In the genomic region with DNA sequence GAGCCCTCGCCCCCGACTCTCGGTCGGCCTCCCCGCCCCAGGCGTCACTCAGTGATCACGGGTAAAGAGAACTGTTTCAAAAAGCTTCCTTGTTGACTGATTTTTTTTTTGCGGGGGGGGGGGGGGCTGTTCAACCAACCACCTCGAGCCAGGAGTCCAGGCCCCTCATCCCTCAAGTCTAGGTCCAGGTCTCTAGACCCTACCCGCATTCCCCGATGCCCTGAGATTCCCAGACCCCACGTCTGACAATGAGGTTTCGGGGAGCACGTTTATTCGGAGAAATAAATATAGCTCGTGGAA, we compare ENCODE assay signal across 6 cellular contexts. TPM values are rescaled to one million over a fixed set of nuclear protein-coding genes. Genes with fewer than 3 reads are reported as not detected.
DNase-seq lines count a peak whose midpoint lies in the region; FAIRE-seq and TF ChIP-seq lines count a peak whose summit lies in the region.

No MANE protein-coding gene starts in this region.

- H3K4me2 ChIP-seq in endothelial cell of umbilical vein (ENCODE audit: insufficient read depth, low read length): peak overlapping the region; percentile 95

- peak overlapping the region; percentile 90 for H2AFZ ChIP-seq in endothelial cell of umbilical vein (ENCODE audit: low read depth, low read length)

- H3K79me2 ChIP-seq in endothelial cell of umbilical vein (ENCODE audit: control insufficient read depth, insufficient read depth, low read length): no peaks in the 10 kb centered on the region

- H3K9me3 ChIP-seq in NT2/D1 (ENCODE audit: insufficient read depth, low read length) (no peaks in the 10 kb centered on the region), endothelial cell of umbilical vein (replicated peaks; ENCODE audit: control insufficient read depth, insufficient read depth, low read length) (no peaks in the 10 kb centered on the region)

- no peak for TF ChIP-seq POLR2A in endothelial cell of umbilical vein (IDR thresholded peaks at IDR 0.05; ENCODE audit: low read depth, low read length)

- DNase-seq in NT2/D1 (ENCODE audit: low read depth, low spot score) (no peak), endothelial cell of umbilical vein (ENCODE audit: low read depth, low spot score) (no peak), NCI-H146 (lab: John Stamatoyannopoulos, UW) (no peak), GM19239 (ENCODE audit: insufficient read length, low spot score) (no peak), dermis blood vessel endothelial cell (no peak)

- POLR2A ChIA-PET in endothelial cell of umbilical vein (lab: Charles Lee): interaction anchor here (0.5 to 0.6 kb wide), 2 partner anchors 33 to 441 kb away, joined by 3 to 4 read pairs; no protein-coding TSS in a partner anchor

- intact Hi-C loops in endothelial cell of umbilical vein (cut with micrococcal nuclease): loop anchor here (2.0 to 10.0 kb wide), 3 partner anchors 48 to 156 kb away; a partner anchor contains a TSS

- dilution Hi-C loops in endothelial cell of umbilical vein (cut with MboI; ENCODE audit: extremely low pct_ligation_motif_present, low sequenced_read_pairs): no loop called here

- H3K4me1 ChIP-seq in NT2/D1 (ENCODE audit: insufficient read depth, insufficient read length): peaks cover 12% of the 10 kb centered on the region
- H3K4me1 ChIP-seq in endothelial cell of umbilical vein (ENCODE audit: control insufficient read depth, extremely low read depth, insufficient read depth, low read length): peaks cover 24% of the 10 kb centered on the region

- no TSS peak for BruUV-seq in endothelial cell of umbilical vein (replicated peaks; lab: Mats Ljungman, UMichigan)

- peaks cover 20% of the 10 kb centered on the region for H3K27me3 ChIP-seq in NT2/D1 (ENCODE audit: insufficient read depth, insufficient read length)
- H3K27me3 ChIP-seq in endothelial cell of umbilical vein (ENCODE audit: control insufficient read depth in 2 of 2, insufficient read depth in 2 of 2, low read length in 2 of 2): peaks cover 2 to 5% of the 10 kb centered on the region in 2 experiments

- H3K9ac ChIP-seq in NT2/D1 (ENCODE audit: insufficient read length, low read depth) (peak overlapping the region; percentile 90), endothelial cell of umbilical vein (replicated peaks; ENCODE audit: extremely low read depth, insufficient read depth, low read length) (no peak overlapping the region)

- H3K27ac ChIP-seq in endothelial cell of umbilical vein (ENCODE audit: insufficient read depth, low read depth, low read length) (no peak overlapping the region), skin epidermis (peak overlapping the region in 19 of 21 experiments; percentile 24 to 86 (median 71))

- TF ChIP-seq CTCF in endothelial cell of umbilical vein (IDR thresholded peaks at IDR 0.05; ENCODE audit: extremely low read depth in 1 of 2, insufficient read depth in 1 of 2, low read depth in 1 of 2, low read length in 2 of 2): no peak

- H4K20me1 ChIP-seq in endothelial cell of umbilical vein (replicated peaks; ENCODE audit: control insufficient read depth, extremely low read depth, insufficient read depth, low read length): no peaks in the 10 kb centered on the region

- CTCF ChIA-PET in endothelial cell of umbilical vein (lab: Charles Lee): interaction anchor here (0.6 to 4.1 kb wide), 8 partner anchors 14 to 122 kb away, joined by 3 to 56 read pairs (median 7); a partner anchor contains a TSS

- H3K4me3 ChIP-seq in NT2/D1 (ENCODE audit: insufficient read length, low read depth): peak overlapping the region; percentile 78
- H3K4me3 ChIP-seq in endothelial cell of umbilical vein (replicated peaks in 1 of 3; ENCODE audit: insufficient read depth in 1 of 3, low read depth in 1 of 3, low read length in 3 of 3): peak overlapping the region in 2 of 3 experiments; percentile 61 to 73
- peak overlapping the region; percentile 44 to 78 (median 50) for H3K4me3 ChIP-seq in skin epidermis

- no peak for FAIRE-seq in endothelial cell of umbilical vein (lab: Jason Lieb, UNC)
- FAIRE-seq in GM19239 (lab: Jason Lieb, UNC): no peak

- H3K36me3 ChIP-seq in NT2/D1 (ENCODE audit: insufficient read depth, insufficient read length, low read length) (no peaks in the 10 kb centered on the region), endothelial cell of umbilical vein (ENCODE audit: control insufficient read depth in 2 of 2, extremely low read depth in 1 of 2, insufficient read depth in 2 of 2, low read length in 2 of 2) (no peaks in the 10 kb centered on the region)

- H3K9me1 ChIP-seq in endothelial cell of umbilical vein (replicated peaks; ENCODE audit: control insufficient read depth, extremely low read depth, insufficient read depth, low read length): no peaks in the 10 kb centered on the region

TF ChIP-seq in endothelial cell of umbilical vein, 7 proteins besides CTCF, POLR2A, EP300 and RAD21:
- TF ChIP-seq EZH2 (IDR thresholded peaks at IDR 0.05; ENCODE audit: borderline replicate concordance, low read depth, low read length, severe bottlenecking) (no peak), MYC (IDR thresholded peaks at IDR 0.05; ENCODE audit: low read depth, low read length) (no peak), POLR2AphosphoS5 (IDR thresholded peaks at IDR 0.05; ENCODE audit: insufficient read depth, low read depth, low read length) (no peak), FOS (IDR thresholded peaks at IDR 0.05; ENCODE audit: borderline replicate concordance, insufficient read depth, low read length) (no peak), JUN (IDR thresholded peaks at IDR 0.05; ENCODE audit: borderline replicate concordance, insufficient read depth, insufficient read length, low read depth) (no peak), GATA2 (IDR thresholded peaks at IDR 0.05; ENCODE audit: insufficient read depth, insufficient read length, low read depth, low read length) (no peak)
- TF ChIP-seq, protein P1, sequence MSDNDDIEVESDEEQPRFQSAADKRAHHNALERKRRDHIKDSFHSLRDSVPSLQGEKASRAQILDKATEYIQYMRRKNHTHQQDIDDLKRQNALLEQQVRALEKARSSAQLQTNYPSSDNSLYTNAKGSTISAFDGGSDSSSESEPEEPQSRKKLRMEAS (IDR thresholded peaks at IDR 0.05; ENCODE audit: insufficient read depth, insufficient read length): no peak

RNA-seq across cellular contexts. Expression of a gene that starts 4.3 kb away (rescaled TPM):
- not detected in 2 replicates for total RNA-seq in endothelial cell of umbilical vein
- polyA plus RNA-seq in endothelial cell of umbilical vein: not detected in 2 replicates
- polyA plus RNA-seq in endothelial cell of umbilical vein (2011; cell fraction: cytosol; rRNA removed): not detected in 2 replicates
- polyA plus RNA-seq in endothelial cell of umbilical vein (2011; cell fraction: nucleus; rRNA removed): not detected in 2 replicates
- 0.44 TPM in 1 of 2 replicates, not detected in the other for polyA plus RNA-seq in endothelial cell of umbilical vein (2012)
- 0.39 and 1.3 TPM in 2 replicates for polyA minus RNA-seq in endothelial cell of umbilical vein
- polyA minus RNA-seq in endothelial cell of umbilical vein (2011; cell fraction: cytosol; rRNA and poly(A)+ RNA removed): not detected
- not detected in 2 replicates for polyA minus RNA-seq in endothelial cell of umbilical vein (2011; cell fraction: nucleus; rRNA and poly(A)+ RNA removed)
- not detected in 2 replicates for total RNA-seq in dermis blood vessel endothelial cell

RNA-seq across cellular contexts. Expression of a gene that starts 6.7 kb away (rescaled TPM):
- total RNA-seq in endothelial cell of umbilical vein (38.9 and 40.6 TPM in 2 replicates), dermis blood vessel endothelial cell (20.9 and 25.7 TPM in 2 replicates)
- polyA plus RNA-seq in endothelial cell of umbilical vein: 17.6 and 23.7 TPM in 2 replicates
- polyA plus RNA-seq in endothelial cell of umbilical vein (2011; cell fraction: cytosol; rRNA removed): 6.5 and 8.7 TPM in 2 replicates
- polyA plus RNA-seq in endothelial cell of umbilical vein (2011; cell fraction: nucleus; rRNA removed): 88.1 and 102 TPM in 2 replicates
- 22.6 and 38.8 TPM in 2 replicates for polyA plus RNA-seq in endothelial cell of umbilical vein (2012)
- 20.4 and 22.4 TPM in 2 replicates for polyA minus RNA-seq in endothelial cell of umbilical vein
- 2.5 TPM for polyA minus RNA-seq in endothelial cell of umbilical vein (2011; cell fraction: cytosol; rRNA and poly(A)+ RNA removed)
- 21.9 and 29.7 TPM in 2 replicates for polyA minus RNA-seq in endothelial cell of umbilical vein (2011; cell fraction: nucleus; rRNA and poly(A)+ RNA removed)

RNA-seq across cellular contexts. Expression of a gene that starts 31.6 kb away (rescaled TPM):
- total RNA-seq in endothelial cell of umbilical vein (2.0 and 2.6 TPM in 2 replicates), dermis blood vessel endothelial cell (4.0 and 12.9 TPM in 2 replicates)
- 1.3 and 1.4 TPM in 2 replicates for polyA plus RNA-seq in endothelial cell of umbilical vein
- polyA plus RNA-seq in endothelial cell of umbilical vein (2011; cell fraction: cytosol; rRNA removed): 0.58 and 0.99 TPM in 2 replicates
- 1.2 and 1.3 TPM in 2 replicates for polyA plus RNA-seq in endothelial cell of umbilical vein (2011; cell fraction: nucleus; rRNA removed)
- 2.1 and 2.7 TPM in 2 replicates for polyA plus RNA-seq in endothelial cell of umbilical vein (2012)
- 0.90 and 1.3 TPM in 2 replicates for polyA minus RNA-seq in endothelial cell of umbilical vein
- 5.9 TPM for polyA minus RNA-seq in endothelial cell of umbilical vein (2011; cell fraction: cytosol; rRNA and poly(A)+ RNA removed)
- 0.24 and 1.2 TPM in 2 replicates for polyA minus RNA-seq in endothelial cell of umbilical vein (2011; cell fraction: nucleus; rRNA and poly(A)+ RNA removed)

RNA-seq across cellular contexts. Expression of a gene that starts 32.0 kb away (rescaled TPM):
- total RNA-seq in endothelial cell of umbilical vein (1.5 TPM in 1 of 2 replicates, not detected in the other), dermis blood vessel endothelial cell (0.65 and 1.4 TPM in 2 replicates)
- polyA plus RNA-seq in endothelial cell of umbilical vein: 1.8 and 2.5 TPM in 2 replicates
- 1.2 TPM in 2 replicates for polyA plus RNA-seq in endothelial cell of umbilical vein (2011; cell fraction: cytosol; rRNA removed)
- polyA plus RNA-seq in endothelial cell of umbilical vein (2011; cell fraction: nucleus; rRNA removed): 0.25 and 0.97 TPM in 2 replicates
- polyA plus RNA-seq in endothelial cell of umbilical vein (2012): 0.52 and 0.78 TPM in 2 replicates
- polyA minus RNA-seq in endothelial cell of umbilical vein: not detected in 2 replicates
- polyA minus RNA-seq in endothelial cell of umbilical vein (2011; cell fraction: cytosol; rRNA and poly(A)+ RNA removed): 1.4 TPM
- polyA minus RNA-seq in endothelial cell of umbilical vein (2011; cell fraction: nucleus; rRNA and poly(A)+ RNA removed): 0.91 TPM in 1 of 2 replicates, not detected in the other

RNA-seq across cellular contexts. Expression of a gene that starts 36.7 kb away (rescaled TPM):
- total RNA-seq in endothelial cell of umbilical vein: 4.2 and 4.5 TPM in 2 replicates
- 2.2 and 4.4 TPM in 2 replicates for polyA plus RNA-seq in endothelial cell of umbilical vein
- 2.3 and 2.4 TPM in 2 replicates for polyA plus RNA-seq in endothelial cell of umbilical vein (2011; cell fraction: cytosol; rRNA removed)
- 5.5 and 5.6 TPM in 2 replicates for polyA plus RNA-seq in endothelial cell of umbilical vein (2011; cell fraction: nucleus; rRNA removed)
- polyA plus RNA-seq in endothelial cell of umbilical vein (2012): 1.3 and 4.4 TPM in 2 replicates
- polyA minus RNA-seq in endothelial cell of umbilical vein: 2.6 and 4.1 TPM in 2 replicates
- polyA minus RNA-seq in endothelial cell of umbilical vein (2011; cell fraction: cytosol; rRNA and poly(A)+ RNA removed): 2.7 TPM
- polyA minus RNA-seq in endothelial cell of umbilical vein (2011; cell fraction: nucleus; rRNA and poly(A)+ RNA removed): 3.6 TPM in 1 of 2 replicates, not detected in the other
- 0.56 and 0.68 TPM in 2 replicates for total RNA-seq in dermis blood vessel endothelial cell
